In the genomic region with DNA sequence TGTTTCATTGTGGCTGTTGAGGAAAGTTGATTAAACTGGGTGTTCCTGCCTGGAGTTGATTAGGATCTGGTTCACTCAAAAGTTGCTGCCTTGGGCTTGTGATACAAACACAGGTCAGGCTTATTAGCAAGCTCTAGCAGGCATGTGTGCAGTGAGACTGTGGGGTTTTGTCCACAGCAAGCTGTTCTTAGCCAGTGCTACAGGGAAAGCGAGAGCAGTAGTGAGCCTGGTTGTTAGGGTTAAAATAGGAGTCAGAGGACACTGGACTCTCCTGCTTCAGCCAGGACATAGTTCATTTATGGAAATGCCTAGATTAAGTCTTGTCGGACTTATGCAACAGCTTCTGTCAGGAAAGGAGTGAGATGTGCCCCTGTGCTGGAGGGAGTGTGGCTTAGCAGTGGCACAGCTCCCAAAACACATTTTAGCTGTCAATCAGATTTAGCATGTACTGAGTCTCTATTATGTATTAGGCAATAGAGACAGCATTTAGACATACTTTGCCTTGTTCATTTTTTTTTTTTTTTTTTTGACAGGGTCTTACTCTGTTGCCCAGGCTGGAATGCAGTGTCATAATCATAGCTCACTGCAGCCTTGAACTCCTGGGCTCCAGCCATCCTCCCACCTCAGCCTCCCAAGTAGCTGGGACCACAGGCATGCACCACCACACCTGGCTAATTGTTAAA, we compare ENCODE assay signal across 15 cellular contexts. TPM values are rescaled to one million over a fixed set of nuclear protein-coding genes. Genes with fewer than 3 reads are reported as not detected.
A peak's percentile ranks its signal among the peaks of the same experiment; 100 is the strongest.
DNase-seq lines count a peak whose midpoint lies in the region; ATAC-seq, FAIRE-seq and TF ChIP-seq lines count a peak whose summit lies in the region.
"Had no signal": no experiment of that assay in that cellular context is flagged by ENCODE, and none has a peak within 500 bp of the region (broad histone marks: within the 10 kb centered on the region; RNA-seq: fewer than 3 reads in every experiment).

No MANE protein-coding gene starts in this region.

- H3K4me1 Mint-ChIP-seq in activated naive CD4-positive, alpha-beta T cell treated with anti-CD3 and anti-CD28 coated beads, Interleukin-2, amount 50 U/mL, for 24 hours = peaks cover 53% of the 10 kb centered on the region
- H3K4me1 Mint-ChIP-seq in effector memory CD8-positive, alpha-beta T cell (ENCODE audit: low read depth in 2 of 2) = peaks cover 23 to 44% of the 10 kb centered on the region in 2 donors

- H3K4me3 Mint-ChIP-seq in activated naive CD4-positive, alpha-beta T cell treated with anti-CD3 and anti-CD28 coated beads, Interleukin-2, amount 50 U/mL, for 24 hours = peak overlapping the region; percentile 30
- peak overlapping the region in 1 of 2 donors; percentile 30 for H3K4me3 Mint-ChIP-seq in effector memory CD8-positive, alpha-beta T cell

- peaks cover 85% of the 10 kb centered on the region for H3K4me1 ChIP-seq in HepG2 (ENCODE audit: insufficient read depth, low read length)
- peaks cover 0 to 9% of the 10 kb centered on the region in 2 donors for H3K4me1 ChIP-seq in uterus

- POLR2A ChIA-PET in HepG2 (lab: Yijun Ruan, JAX) = interaction anchor here (0.7 to 4.1 kb wide), 8 partner anchors 9 to 58 kb away, joined by 3 to 43 read pairs (median 6); partner anchors contain the start of genes GUCD1, LRRC75B and SNRPD3

- DNase-seq in activated naive CD4-positive, alpha-beta T cell treated with anti-CD3 and anti-CD28 coated beads, Interleukin-2, amount 50 U/mL, for 16 hours = no peak
- DNase-seq in effector memory CD8-positive, alpha-beta T cell = no peak
- DNase-seq in HepG2 (ENCODE audit: low spot score) = peak; percentile 70
- peak; percentile 56 to 57 for DNase-seq in uterus
- no peak for DNase-seq in GF-D8 (lab: John Stamatoyannopoulos, UW)
- DNase-seq in DMS79 (lab: John Stamatoyannopoulos, UW) = no peak
- DNase-seq: activated CD4-positive, CD25-positive, alpha-beta regulatory T cell; activated effector memory CD4-positive, alpha-beta T cell treated with Interleukin-2 at 50 U/mL for 16 hours; GDM1; hippocampal formation; NCI-H1417 treated with DMSO at 0.1 percent for 48 hours; NCI-H774; SIG-M5 had no signal

- TF ChIP-seq EP300 in HepG2 (IDR thresholded peaks at IDR 0.05; ENCODE audit: low read depth in 2 of 2, low read length in 2 of 2) (peak in 1 of 2 experiments; percentile 29; a peak in 1 of 4 replicates), HepG2 (CRISPR knock-in tag; IDR thresholded peaks at IDR 0.05; ENCODE audit: borderline replicate concordance) (0 out of 2 replicates have a peak, but pooled peaks have one; percentile 29)

- TF ChIP-seq POLR2A in HepG2 (IDR thresholded peaks at IDR 0.05; ENCODE audit: insufficient read depth in 1 of 2, low read depth in 2 of 2, low read length in 2 of 2) = no peak
- no peak for TF ChIP-seq POLR2A in uterus (IDR thresholded peaks at IDR 0.05)

- no peaks in the 10 kb centered on the region for H3K27me3 Mint-ChIP-seq in activated naive CD4-positive, alpha-beta T cell treated with anti-CD3 and anti-CD28 coated beads, Interleukin-2, amount 50 U/mL, for 24 hours
- no peaks in the 10 kb centered on the region for H3K27me3 Mint-ChIP-seq in effector memory CD8-positive, alpha-beta T cell

- H3K9ac ChIP-seq in HepG2 (ENCODE audit: insufficient read depth, low read depth, low read length) = peak overlapping the region; percentile 39; the same call in 1 of the 2 replicates

- H3K9me3 ChIP-seq in HepG2 (ENCODE audit: low read length) = no peaks in the 10 kb centered on the region
- no peaks in the 10 kb centered on the region for H3K9me3 ChIP-seq in uterus

- WGBS in HepG2 (ENCODE audit: low lambda C conversion rate) = 40% methylated on average over 1 of the region's 2 CpGs

- H3K36me3 Mint-ChIP-seq in activated naive CD4-positive, alpha-beta T cell treated with anti-CD3 and anti-CD28 coated beads, Interleukin-2, amount 50 U/mL, for 24 hours = peaks cover 6% of the 10 kb centered on the region
- H3K36me3 Mint-ChIP-seq in effector memory CD8-positive, alpha-beta T cell (ENCODE audit: insufficient read depth) = peaks cover 72% of the 10 kb centered on the region

- H3K27ac ChIP-seq in HepG2 (ENCODE audit: extremely low read length, insufficient read depth, low read length) (peak overlapping the region; percentile 74), uterus (peak overlapping the region in 1 of 2 donors; percentile 33)

- H3K27me3 ChIP-seq in HepG2 (ENCODE audit: control insufficient read depth in 1 of 2, insufficient read depth in 2 of 2, low read length in 2 of 2) = no peaks in the 10 kb centered on the region
- no peaks in the 10 kb centered on the region for H3K27me3 ChIP-seq in uterus

- no peak for TF ChIP-seq RAD21 in HepG2 (CRISPR knock-in tag; IDR thresholded peaks at IDR 0.05)

- peak; percentile 83 for FAIRE-seq in HepG2 (lab: Jason Lieb, UNC)

- H3K4me2 ChIP-seq in HepG2 (ENCODE audit: low read depth, low read length) = peak overlapping the region; percentile 64

- CTCF ChIA-PET in HepG2 (lab: Yijun Ruan, JAX; ENCODE audit: low intra/inter-chr PET ratio, low total read pairs) = no interaction called here

- H4K20me1 ChIP-seq in HepG2 (ENCODE audit: insufficient read depth, low read length) = peaks cover 21% of the 10 kb centered on the region

- BruUV-seq in HepG2 (replicated peaks; lab: Mats Ljungman, UMichigan) = no TSS peak

- TF ChIP-seq CTCF in HepG2 (CRISPR knock-in tag; IDR thresholded peaks at IDR 0.05) = no peak
- no peak for TF ChIP-seq CTCF in uterus (IDR thresholded peaks at IDR 0.05)

- peak overlapping the region; percentile 77 for H3K27ac Mint-ChIP-seq in activated naive CD4-positive, alpha-beta T cell treated with anti-CD3 and anti-CD28 coated beads, Interleukin-2, amount 50 U/mL, for 24 hours
- peak overlapping the region; percentile 49 to 77 for H3K27ac Mint-ChIP-seq in effector memory CD8-positive, alpha-beta T cell

- H3K36me3 ChIP-seq in HepG2 (replicated peaks in 1 of 2; ENCODE audit: control insufficient read depth in 1 of 2, insufficient read depth in 2 of 2, low read length in 2 of 2) = peaks cover 30 to 61% of the 10 kb centered on the region in 2 experiments
- H3K36me3 ChIP-seq in uterus = no peaks in the 10 kb centered on the region

- H3K9me3 Mint-ChIP-seq in activated naive CD4-positive, alpha-beta T cell treated with anti-CD3 and anti-CD28 coated beads, Interleukin-2, amount 50 U/mL, for 24 hours = no peaks in the 10 kb centered on the region
- H3K9me3 Mint-ChIP-seq in effector memory CD8-positive, alpha-beta T cell = no peaks in the 10 kb centered on the region

- in situ Hi-C loops in HepG2 (cut with HindIII; ENCODE audit: extremely low pct_ligation_motif_present, low pct_unique_long_range_greater_than_20kb) = no loop called here

- intact Hi-C loops in HepG2 (cut with micrococcal nuclease; ENCODE audit: unreplicated experiment) (loop anchor here (2.0 kb wide), 1 partner anchor 14 kb away; no protein-coding TSS in a partner anchor), uterus (cut with DNase I; ENCODE audit: low total_unique reads) (no loop called here)

- ATAC-seq in effector memory CD8-positive, alpha-beta T cell (replicated peaks) = no peak
- ATAC-seq in HepG2 (peak; percentile 92), GM19395 (IDR thresholded peaks at IDR 0.05; ENCODE audit: unreplicated experiment) (no peak)

- peaks cover 82% of the 10 kb centered on the region for H3K79me2 ChIP-seq in HepG2 (ENCODE audit: insufficient read depth, low read length)

- no peak overlapping the region for H2AFZ ChIP-seq in HepG2 (ENCODE audit: low read length)

- H3K4me3 ChIP-seq in HepG2 (replicated peaks in 1 of 3; ENCODE audit: insufficient read depth in 1 of 3, low read depth in 2 of 3, low read length in 3 of 3) (peak overlapping the region in 1 of 3 experiments; percentile 32; a peak in 1 of 6 replicates), uterus (no peak overlapping the region)

RNA-seq across cellular contexts. Expression of gene SNRPD3, which starts 8.7 kb away (rescaled TPM):
- total RNA-seq in HepG2 (2016; rRNA removed; fragmentation: Illumina TruSeq; extraction: Trizol) = 209 and 287 TPM in 2 replicates
- total RNA-seq in HepG2 (2016; cell fraction: cytosol; rRNA removed; fragmentation: Illumina TruSeq; extraction: Trizol; ENCODE audit: low read depth) = 29.0 and 31.7 TPM in 2 replicates
- 214 and 298 TPM in 2 replicates for total RNA-seq in HepG2 (2016; cell fraction: insoluble cytoplasmic fraction; rRNA removed; fragmentation: Illumina TruSeq; extraction: Trizol)
- 35.4 and 36.1 TPM in 2 replicates for total RNA-seq in HepG2 (2016; cell fraction: membrane; rRNA removed; fragmentation: Illumina TruSeq; extraction: Trizol)
- total RNA-seq in HepG2 (2016; cell fraction: nucleus; rRNA removed; fragmentation: Illumina TruSeq; extraction: Trizol) = 83.7 and 87.5 TPM in 2 replicates
- polyA plus RNA-seq in HepG2 (2011; rRNA removed) = 107 and 110 TPM in 2 replicates
- 278 and 291 TPM in 2 replicates for polyA plus RNA-seq in HepG2 (2011; cell fraction: cytosol; rRNA removed)
- 55.5 and 61.4 TPM in 2 replicates for polyA plus RNA-seq in HepG2 (2011; cell fraction: nucleus; rRNA removed)
- 178 and 251 TPM in 2 replicates for polyA plus RNA-seq in HepG2 (2012)
- polyA plus RNA-seq in HepG2 (2016; cell fraction: cytosol; fragmentation: Illumina TruSeq; extraction: Trizol; ENCODE audit: low read depth) = 35.3 and 40.6 TPM in 2 replicates
- 420 and 438 TPM in 2 replicates for polyA plus RNA-seq in HepG2 (2016; cell fraction: insoluble cytoplasmic fraction; fragmentation: Illumina TruSeq; extraction: Trizol; ENCODE audit: low read depth)
- 35.8 and 37.4 TPM in 2 replicates for polyA plus RNA-seq in HepG2 (2016; cell fraction: membrane; fragmentation: Illumina TruSeq; extraction: Trizol; ENCODE audit: low read depth)
- polyA plus RNA-seq in HepG2 (2016; cell fraction: nucleus; fragmentation: Illumina TruSeq; extraction: Trizol; ENCODE audit: insufficient read depth, low read depth) = 132 and 146 TPM in 2 replicates
- polyA minus RNA-seq in HepG2 (2011; rRNA and poly(A)+ RNA removed; ENCODE audit: low replicate concordance) = 134 and 369 TPM in 2 replicates
- polyA minus RNA-seq in HepG2 (2011; cell fraction: cytosol; rRNA and poly(A)+ RNA removed) = 72.3 and 74.0 TPM in 2 replicates
- 83.2 and 93.4 TPM in 2 replicates for polyA minus RNA-seq in HepG2 (2011; cell fraction: nucleus; rRNA and poly(A)+ RNA removed)
- total RNA-seq in uterus = 100 to 1,000 TPM in 2 of 4 donors, 10 to 100 TPM in 2; 42.6 to 189 (median 85.1) TPM

RNA-seq across cellular contexts. Expression of gene GUCD1, which starts 9.6 kb away (rescaled TPM):
- total RNA-seq in HepG2 (2016; rRNA removed; fragmentation: Illumina TruSeq; extraction: Trizol) (125 and 128 TPM in 2 replicates), uterus (10 to 100 TPM; 26.4 to 68.2 (median 44.9) TPM)
- total RNA-seq in HepG2 (2016; cell fraction: cytosol; rRNA removed; fragmentation: Illumina TruSeq; extraction: Trizol; ENCODE audit: low read depth) = 57.0 and 62.1 TPM in 2 replicates
- 114 and 129 TPM in 2 replicates for total RNA-seq in HepG2 (2016; cell fraction: insoluble cytoplasmic fraction; rRNA removed; fragmentation: Illumina TruSeq; extraction: Trizol)
- 156 and 159 TPM in 2 replicates for total RNA-seq in HepG2 (2016; cell fraction: membrane; rRNA removed; fragmentation: Illumina TruSeq; extraction: Trizol)
- total RNA-seq in HepG2 (2016; cell fraction: nucleus; rRNA removed; fragmentation: Illumina TruSeq; extraction: Trizol) = 69.6 and 73.3 TPM in 2 replicates
- 245 and 282 TPM in 2 replicates for polyA plus RNA-seq in HepG2 (2011; rRNA removed)
- polyA plus RNA-seq in HepG2 (2011; cell fraction: cytosol; rRNA removed) = 177 and 210 TPM in 2 replicates
- 217 and 220 TPM in 2 replicates for polyA plus RNA-seq in HepG2 (2011; cell fraction: nucleus; rRNA removed)
- polyA plus RNA-seq in HepG2 (2012) = 123 and 145 TPM in 2 replicates
- 33.4 and 34.1 TPM in 2 replicates for polyA plus RNA-seq in HepG2 (2016; cell fraction: cytosol; fragmentation: Illumina TruSeq; extraction: Trizol; ENCODE audit: low read depth)
- 101 and 109 TPM in 2 replicates for polyA plus RNA-seq in HepG2 (2016; cell fraction: insoluble cytoplasmic fraction; fragmentation: Illumina TruSeq; extraction: Trizol; ENCODE audit: low read depth)
- polyA plus RNA-seq in HepG2 (2016; cell fraction: membrane; fragmentation: Illumina TruSeq; extraction: Trizol; ENCODE audit: low read depth) = 91.3 and 96.0 TPM in 2 replicates
- polyA plus RNA-seq in HepG2 (2016; cell fraction: nucleus; fragmentation: Illumina TruSeq; extraction: Trizol; ENCODE audit: insufficient read depth, low read depth) = 119 and 131 TPM in 2 replicates
- 194 and 636 TPM in 2 replicates for polyA minus RNA-seq in HepG2 (2011; rRNA and poly(A)+ RNA removed; ENCODE audit: low replicate concordance)
- 178 and 203 TPM in 2 replicates for polyA minus RNA-seq in HepG2 (2011; cell fraction: cytosol; rRNA and poly(A)+ RNA removed)
- polyA minus RNA-seq in HepG2 (2011; cell fraction: nucleus; rRNA and poly(A)+ RNA removed) = 53.7 and 80.4 TPM in 2 replicates

RNA-seq across cellular contexts. Expression of gene LRRC75B, which starts 28.4 kb away (rescaled TPM):
- total RNA-seq in HepG2 (2016; rRNA removed; fragmentation: Illumina TruSeq; extraction: Trizol) = 5.7 and 11.8 TPM in 2 replicates
- total RNA-seq in HepG2 (2016; cell fraction: cytosol; rRNA removed; fragmentation: Illumina TruSeq; extraction: Trizol; ENCODE audit: low read depth) = 14.2 and 14.4 TPM in 2 replicates
- 5.6 and 12.5 TPM in 2 replicates for total RNA-seq in HepG2 (2016; cell fraction: insoluble cytoplasmic fraction; rRNA removed; fragmentation: Illumina TruSeq; extraction: Trizol)
- 14.8 and 16.4 TPM in 2 replicates for total RNA-seq in HepG2 (2016; cell fraction: membrane; rRNA removed; fragmentation: Illumina TruSeq; extraction: Trizol)
- total RNA-seq in HepG2 (2016; cell fraction: nucleus; rRNA removed; fragmentation: Illumina TruSeq; extraction: Trizol) = 10.7 and 13.7 TPM in 2 replicates
- polyA plus RNA-seq in HepG2 (2011; rRNA removed) = 34.8 and 48.8 TPM in 2 replicates
- 18.6 and 35.0 TPM in 2 replicates for polyA plus RNA-seq in HepG2 (2011; cell fraction: cytosol; rRNA removed)
- 225 and 265 TPM in 2 replicates for polyA plus RNA-seq in HepG2 (2011; cell fraction: nucleus; rRNA removed)
- 19.0 and 24.1 TPM in 2 replicates for polyA plus RNA-seq in HepG2 (2012)
- 15.3 and 17.1 TPM in 2 replicates for polyA plus RNA-seq in HepG2 (2016; cell fraction: cytosol; fragmentation: Illumina TruSeq; extraction: Trizol; ENCODE audit: low read depth)
- 8.8 and 9.2 TPM in 2 replicates for polyA plus RNA-seq in HepG2 (2016; cell fraction: insoluble cytoplasmic fraction; fragmentation: Illumina TruSeq; extraction: Trizol; ENCODE audit: low read depth)
- polyA plus RNA-seq in HepG2 (2016; cell fraction: membrane; fragmentation: Illumina TruSeq; extraction: Trizol; ENCODE audit: low read depth) = 17.8 and 17.9 TPM in 2 replicates
- 32.8 and 35.7 TPM in 2 replicates for polyA plus RNA-seq in HepG2 (2016; cell fraction: nucleus; fragmentation: Illumina TruSeq; extraction: Trizol; ENCODE audit: insufficient read depth, low read depth)
- 24.5 TPM in 1 of 2 replicates, not detected in the other for polyA minus RNA-seq in HepG2 (2011; rRNA and poly(A)+ RNA removed; ENCODE audit: low replicate concordance)
- polyA minus RNA-seq in HepG2 (2011; cell fraction: cytosol; rRNA and poly(A)+ RNA removed) = 5.7 and 8.9 TPM in 2 replicates
- polyA minus RNA-seq in HepG2 (2011; cell fraction: nucleus; rRNA and poly(A)+ RNA removed) = 13.3 and 13.4 TPM in 2 replicates
- total RNA-seq in uterus = 10 to 100 TPM in 2 of 4 donors, 1 to 10 TPM in 1, under 1 TPM in 1; 0.88 to 16.2 (median 8.2) TPM

RNA-seq across cellular contexts. Expression of gene GGT1, which starts 38.5 kb away (rescaled TPM):
- total RNA-seq in HepG2 (2016; rRNA removed; fragmentation: Illumina TruSeq; extraction: Trizol) (11.6 and 29.9 TPM in 2 replicates), uterus (1 to 10 TPM in 2 of 4 donors, not detected in 2; 4.1 to 9.6 TPM)
- total RNA-seq in HepG2 (2016; cell fraction: cytosol; rRNA removed; fragmentation: Illumina TruSeq; extraction: Trizol; ENCODE audit: low read depth) = 6.9 and 7.0 TPM in 2 replicates
- total RNA-seq in HepG2 (2016; cell fraction: insoluble cytoplasmic fraction; rRNA removed; fragmentation: Illumina TruSeq; extraction: Trizol) = 14.5 and 27.5 TPM in 2 replicates
- total RNA-seq in HepG2 (2016; cell fraction: membrane; rRNA removed; fragmentation: Illumina TruSeq; extraction: Trizol) = 8.2 and 14.5 TPM in 2 replicates
- total RNA-seq in HepG2 (2016; cell fraction: nucleus; rRNA removed; fragmentation: Illumina TruSeq; extraction: Trizol) = 30.4 and 31.0 TPM in 2 replicates
- polyA plus RNA-seq in HepG2 (2011; rRNA removed) = 103 and 150 TPM in 2 replicates
- polyA plus RNA-seq in HepG2 (2011; cell fraction: cytosol; rRNA removed) = 81.5 and 120 TPM in 2 replicates
- 371 and 443 TPM in 2 replicates for polyA plus RNA-seq in HepG2 (2011; cell fraction: nucleus; rRNA removed)
- 45.9 and 52.6 TPM in 2 replicates for polyA plus RNA-seq in HepG2 (2012)
- polyA plus RNA-seq in HepG2 (2016; cell fraction: cytosol; fragmentation: Illumina TruSeq; extraction: Trizol; ENCODE audit: low read depth) = 8.9 and 10.2 TPM in 2 replicates
- 15.2 and 17.2 TPM in 2 replicates for polyA plus RNA-seq in HepG2 (2016; cell fraction: insoluble cytoplasmic fraction; fragmentation: Illumina TruSeq; extraction: Trizol; ENCODE audit: low read depth)
- polyA plus RNA-seq in HepG2 (2016; cell fraction: membrane; fragmentation: Illumina TruSeq; extraction: Trizol; ENCODE audit: low read depth) = 11.3 and 13.6 TPM in 2 replicates
- polyA plus RNA-seq in HepG2 (2016; cell fraction: nucleus; fragmentation: Illumina TruSeq; extraction: Trizol; ENCODE audit: insufficient read depth, low read depth) = 74.0 and 82.3 TPM in 2 replicates
- 7.2 and 119 TPM in 2 replicates for polyA minus RNA-seq in HepG2 (2011; rRNA and poly(A)+ RNA removed; ENCODE audit: low replicate concordance)
- polyA minus RNA-seq in HepG2 (2011; cell fraction: cytosol; rRNA and poly(A)+ RNA removed) = 46.0 and 49.6 TPM in 2 replicates
- 35.4 and 41.2 TPM in 2 replicates for polyA minus RNA-seq in HepG2 (2011; cell fraction: nucleus; rRNA and poly(A)+ RNA removed)

Comparison
In these comparisons a context has a peak if more than half of its experiments do, and no peak if none do; other contexts are left out.
1. DNase-seq: peak in HepG2 (single experiment) and uterus (2 of 2); none in activated naive CD4-positive, alpha-beta T cell treated with anti-CD3 and anti-CD28 coated beads, Interleukin-2, amount 50 U/mL, for 16 hours (single experiment), effector memory CD8-positive, alpha-beta T cell (0 of 3), GF-D8 (single experiment) and DMS79 (single experiment).